Comparison of ENCODE assay signal across 19 cellular contexts in genomic region chr6:35033683-35034082, GRCh38.
DNase-seq lines count a peak whose midpoint lies in the region; ATAC-seq and TF ChIP-seq lines count a peak whose summit lies in the region.
"Had no signal": no experiment of that assay in that cellular context is flagged by ENCODE, and none has a peak within 500 bp of the region (broad histone marks: within the 10 kb centered on the region; RNA-seq: fewer than 3 reads in every experiment).

No MANE protein-coding gene starts in this region.

- H3K9me3 ChIP-seq in mucosa of rectum (ENCODE audit: control insufficient read depth in 2 of 2, low read length in 2 of 2) (no peaks in the 10 kb centered on the region), spleen (no peaks in the 10 kb centered on the region), upper lobe of right lung (no peaks in the 10 kb centered on the region)

- 84 to 93% (median 88%) methylated on average over 6 of the region's 6 CpGs for WGBS in spleen, 5 donors

- peak overlapping the region; percentile 78 for H3K27ac ChIP-seq in epithelial cell of prostate
- H3K27ac ChIP-seq in mucosa of rectum (ENCODE audit: low read depth in 2 of 2, low read length in 2 of 2), result peak overlapping the region; percentile 66 to 87
- H3K27ac ChIP-seq in spleen, result peak overlapping the region in 6 of 8 donors; percentile 4 to 75 (median 70)
- peak overlapping the region; percentile 77 for H3K27ac ChIP-seq in upper lobe of right lung

- no peak overlapping the region for H3K4me3 ChIP-seq in mucosa of rectum (ENCODE audit: low read length in 2 of 2)
- H3K4me3 ChIP-seq in spleen, result no peak overlapping the region
- no peak overlapping the region for H3K4me3 ChIP-seq in upper lobe of right lung
- H3K4me3 ChIP-seq: GM12878, K562 had no signal

- H3K36me3 ChIP-seq in mucosa of rectum (ENCODE audit: control insufficient read depth in 2 of 2, insufficient read depth in 2 of 2, low read length in 2 of 2) (peaks cover 0 to 6% of the 10 kb centered on the region in 2 donors), spleen (peaks cover 0 to 81% (median 1%) of the 10 kb centered on the region in 6 donors), upper lobe of right lung (peaks cover 9% of the 10 kb centered on the region)

- no peak for ATAC-seq in upper lobe of right lung
- ATAC-seq: HCT116, K562 had no signal

- H3K4me1 ChIP-seq in mucosa of rectum (ENCODE audit: control insufficient read depth in 2 of 2, insufficient read depth in 2 of 2, low read length in 2 of 2) (peaks cover 15 to 42% of the 10 kb centered on the region in 2 donors), spleen (peaks cover 8 to 84% (median 45%) of the 10 kb centered on the region in 6 donors), upper lobe of right lung (peaks cover 53% of the 10 kb centered on the region)

- intact Hi-C loops in spleen (cut with DNase I; ENCODE audit: low total_unique reads), result no loop called here
- intact Hi-C loops in upper lobe of right lung (cut with DNase I), result no loop called here

- DNase-seq in epithelial cell of prostate (ENCODE audit: low read depth, low spot score) (no peak), spleen (no peak), upper lobe of right lung (no peak), DMS53 (lab: John Stamatoyannopoulos, UW) (no peak), AG08396 (ENCODE audit: low spot score) (no peak), NCI-H1417 treated with DMSO at 0.1 percent for 48 hours (lab: John Stamatoyannopoulos, UW) (no peak)
- DNase-seq: CD4-positive, alpha-beta T cell; DND-41; MV-4-11; NCI-H1417; NCI-H1930; NCI-H2171; NCI-H446 treated with DMSO at 0.1 percent for 48 hours; NK-92 treated with Interleukin-12 subunit alpha and Interleukin-12 subunit beta, amount 100 ng/mL, for 24 hours; SIG-M5 had no signal

- H3K27me3 ChIP-seq in mucosa of rectum (ENCODE audit: control insufficient read depth in 2 of 2, insufficient read depth in 2 of 2, low read length in 2 of 2) (no peaks in the 10 kb centered on the region), spleen (replicated peaks in 1 of 7) (no peaks in the 10 kb centered on the region), upper lobe of right lung (no peaks in the 10 kb centered on the region)

- no peak for TF ChIP-seq CTCF in spleen (IDR thresholded peaks at IDR 0.05 in 8 of 11, conservative IDR thresholded peaks at IDR 0.05 in 3 of 11)
- TF ChIP-seq CTCF in upper lobe of right lung (IDR thresholded peaks at IDR 0.05), result no peak

- no peak overlapping the region for H3K9ac ChIP-seq in mucosa of rectum (ENCODE audit: low read depth in 1 of 2, low read length in 2 of 2)

- no peak for TF ChIP-seq POLR2A in spleen (IDR thresholded peaks at IDR 0.05)
